In the genomic region with DNA sequence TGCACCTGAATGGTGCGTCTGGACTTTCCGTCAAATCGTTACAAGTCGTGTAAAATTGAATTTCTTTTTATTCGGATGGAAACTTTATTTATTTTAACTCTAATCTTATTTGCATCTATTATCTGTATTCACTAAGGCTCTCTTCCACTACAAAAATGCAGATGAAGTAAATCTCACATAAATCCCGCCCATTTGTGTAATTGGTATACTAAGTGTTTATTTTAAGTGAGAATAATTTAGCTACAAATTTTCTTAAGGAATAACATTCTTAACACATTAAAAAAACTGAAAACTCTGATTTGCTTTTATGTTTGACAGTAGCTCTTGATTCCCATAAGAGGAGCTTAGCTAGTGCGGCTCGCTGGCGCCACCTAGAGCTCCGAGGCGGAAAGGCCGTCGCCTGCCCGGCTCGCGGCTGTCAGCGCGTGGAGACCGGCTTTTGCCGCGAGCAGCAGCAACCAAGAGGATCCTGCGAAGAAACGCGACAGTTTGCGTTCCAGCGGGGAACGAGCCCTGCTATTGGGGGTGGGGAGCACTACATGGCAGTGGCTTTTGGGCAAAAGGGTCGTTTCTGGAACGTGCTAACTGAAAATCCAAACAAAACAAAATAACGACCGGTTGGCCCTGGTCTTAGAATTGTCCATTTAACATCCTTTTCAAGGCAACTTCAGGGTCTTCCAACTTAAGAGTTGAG, we compare ENCODE assay signal across 8 cellular contexts. TPM values are rescaled to one million over a fixed set of nuclear protein-coding genes. Genes with fewer than 3 reads are reported as not detected.
DNase-seq lines count a peak whose midpoint lies in the region; ATAC-seq, FAIRE-seq and TF ChIP-seq lines count a peak whose summit lies in the region.

No MANE protein-coding gene starts in this region.

- WGBS in K562 (ENCODE audit: insufficient coverage, low coverage, missing lambda C conversion rate) = 8% methylated on average over 31 of the region's 31 CpGs
- WGBS in smooth muscle cell (ENCODE audit: low lambda C conversion rate) = 1% methylated on average over 31 of the region's 31 CpGs

- 0 out of 2 replicates have a peak, but pooled peaks cover 6% of the 10 kb centered on the region for H3F3A ChIP-seq in GM23338 (replicated peaks; ENCODE audit: low read depth)
- H3F3A ChIP-seq in smooth muscle cell (ENCODE audit: low read depth) = peaks cover 5% of the 10 kb centered on the region

- TF ChIP-seq POLR2A in K562 (conservative IDR thresholded peaks at IDR 0.05) = no peak

- H3K4me1 ChIP-seq in GM23338 (ENCODE audit: insufficient read depth) (peaks cover 50% of the 10 kb centered on the region), K562 (replicated peaks in 1 of 2; ENCODE audit: control insufficient read depth in 2 of 2, insufficient read depth in 2 of 2, low read length in 2 of 2) (peaks cover 5 to 44% of the 10 kb centered on the region in 2 experiments; a peak in 3 of 5 replicates), iPS-15b (ENCODE audit: control insufficient read depth, insufficient read depth, low read length) (peaks cover 7% of the 10 kb centered on the region), smooth muscle cell (ENCODE audit: low read depth) (peaks cover 40% of the 10 kb centered on the region)

- H4K20me1 ChIP-seq in GM23338 (replicated peaks; ENCODE audit: insufficient read depth) = no peaks in the 10 kb centered on the region
- H4K20me1 ChIP-seq in K562 (replicated peaks; ENCODE audit: control insufficient read depth, insufficient read depth, low read length) = no peaks in the 10 kb centered on the region
- peaks cover 4% of the 10 kb centered on the region for H4K20me1 ChIP-seq in smooth muscle cell (ENCODE audit: low read depth)

- intact Hi-C loops in K562 (cut with micrococcal nuclease) = loop anchor here (1.0 to 10.0 kb wide), 6 partner anchors 183 to 1317 kb away; no protein-coding TSS in a partner anchor

- peak overlapping the region; percentile 71 for H3K4me3 Mint-ChIP-seq in GM23338

- DNase-seq in DMS153 treated with DMSO at 0.1 percent for 48 hours (lab: John Stamatoyannopoulos, UW; ENCODE audit: unreplicated experiment) (peak; percentile 79), GM23338 (ENCODE audit: low spot score) (peak; percentile 81), NCI-H1105 treated with DMSO at 0.1 percent for 48 hours (lab: John Stamatoyannopoulos, UW) (peak; percentile 82), K562 (ENCODE audit: extremely low read depth in 1 of 4, low spot score in 3 of 4) (peak; percentile 81 to 88 (median 84)), smooth muscle cell (lab: John Stamatoyannopoulos, UW; ENCODE audit: unreplicated experiment) (peak; percentile 71)

- no peak for TF ChIP-seq EP300 in K562 (IDR thresholded peaks at IDR 0.05; ENCODE audit: low read length)

- H3K4me1 Mint-ChIP-seq in GM23338 = peaks cover 54% of the 10 kb centered on the region

- H3K27me3 ChIP-seq in GM23338 (ENCODE audit: insufficient read depth) (peaks cover 97% of the 10 kb centered on the region), K562 (ENCODE audit: control insufficient read depth in 2 of 2, insufficient read depth in 2 of 2, low read length in 2 of 2) (peaks cover 0 to 18% of the 10 kb centered on the region in 2 experiments; a peak in 3 of 5 replicates), iPS-15b (ENCODE audit: control insufficient read depth, insufficient read depth, low read length) (peaks cover 88% of the 10 kb centered on the region), smooth muscle cell (ENCODE audit: low read depth) (peaks cover 100% of the 10 kb centered on the region)

- H3K9me3 ChIP-seq in K562 (replicated peaks; ENCODE audit: control insufficient read depth, insufficient read depth, low read depth, low read length) (no peaks in the 10 kb centered on the region), iPS-15b (ENCODE audit: control insufficient read depth, insufficient read depth, low read length) (no peaks in the 10 kb centered on the region), smooth muscle cell (replicated peaks; ENCODE audit: low read depth) (no peaks in the 10 kb centered on the region)

- BruUV-seq in K562 (replicated peaks; lab: Mats Ljungman, UMichigan) = no TSS peak

- H3K27ac ChIP-seq in GM23338 (ENCODE audit: low read depth) (no peak overlapping the region), K562 (ENCODE audit: extremely low read depth, low read depth, low read length) (no peak overlapping the region), smooth muscle cell (ENCODE audit: low read depth) (no peak overlapping the region)

- peak overlapping the region; percentile 66 for H3K4me3 ChIP-seq in GM23338
- no peak overlapping the region for H3K4me3 ChIP-seq in K562
- H3K4me3 ChIP-seq in iPS-15b (ENCODE audit: low read depth, low read length) = peak overlapping the region; percentile 66
- peak overlapping the region; percentile 26 for H3K4me3 ChIP-seq in smooth muscle cell

- H3K9ac ChIP-seq in K562 (ENCODE audit: insufficient read depth in 1 of 2, low read depth in 2 of 2, low read length in 2 of 2) = peak overlapping the region in 1 of 2 experiments; percentile 2; a peak in 2 of 4 replicates
- H3K9ac ChIP-seq in iPS-15b (ENCODE audit: low read depth, low read length) = no peak overlapping the region
- H3K9ac ChIP-seq in smooth muscle cell (ENCODE audit: low read depth) = no peak overlapping the region

- H3K27ac Mint-ChIP-seq in GM23338 = no peak overlapping the region

- peaks cover 5% of the 10 kb centered on the region; the same call in 1 of the 3 replicates for H3K36me3 Mint-ChIP-seq in GM23338 (ENCODE audit: low read depth)

- H3K4me2 ChIP-seq in GM23338 (peak overlapping the region; percentile 89), K562 (ENCODE audit: insufficient read depth, low read length) (peak overlapping the region; percentile 66), smooth muscle cell (peak overlapping the region; percentile 83)

- FAIRE-seq in TTC549 (lab: Jason Lieb, UNC) (peak; percentile 82), K562 (lab: Jason Lieb, UNC) (peak; percentile 93)

- in situ Hi-C loops in K562 (cut with MboI) = loop anchor here (10.0 kb wide), 2 partner anchors 297 to 767 kb away; no protein-coding TSS in a partner anchor

- CTCF ChIA-PET in K562 (lab: Yijun Ruan, JAX; ENCODE audit: low intra/inter-chr PET ratio) = interaction anchor here (0.6 to 5.2 kb wide), 12 partner anchors 158 to 1314 kb away, joined by 3 to 44 read pairs (median 4); no protein-coding TSS in a partner anchor

- peak; percentile 98 to 99 for TF ChIP-seq RAD21 in K562 (CRISPR knock-in tag; conservative IDR thresholded peaks at IDR 0.05 in 1 of 2, IDR thresholded peaks at IDR 0.05 in 1 of 2)

- peaks cover 7% of the 10 kb centered on the region; the same call in 2 of the 3 replicates for H3K9me3 Mint-ChIP-seq in GM23338

- peaks cover 90% of the 10 kb centered on the region for H3K27me3 Mint-ChIP-seq in GM23338 (ENCODE audit: insufficient read depth, low read depth, poor library complexity)

- H3K36me3 ChIP-seq in GM23338 (ENCODE audit: insufficient read depth) (no peaks in the 10 kb centered on the region), K562 (ENCODE audit: control insufficient read depth, insufficient read depth, low read length) (no peaks in the 10 kb centered on the region), iPS-15b (ENCODE audit: control insufficient read depth, insufficient read depth, low read length) (no peaks in the 10 kb centered on the region), smooth muscle cell (ENCODE audit: low read depth) (no peaks in the 10 kb centered on the region)

- POLR2A ChIA-PET in K562 (lab: Yijun Ruan, JAX) = interaction anchor here (0.9 kb wide), 2 partner anchors 9 to 15 kb away, joined by 3 to 6 read pairs; no protein-coding TSS in a partner anchor

- peak; percentile 30 for ATAC-seq in GM23338
- ATAC-seq in K562 = peak; percentile 79
- no peak for ATAC-seq in HG03469 (IDR thresholded peaks at IDR 0.05; ENCODE audit: unreplicated experiment)

- peak overlapping the region; percentile 18; the same call in 1 of the 2 replicates for H2AFZ ChIP-seq in GM23338
- H2AFZ ChIP-seq in K562 (ENCODE audit: low read depth, low read length) = peak overlapping the region; percentile 86
- no peak overlapping the region for H2AFZ ChIP-seq in smooth muscle cell (ENCODE audit: low read depth)

- H3K79me2 ChIP-seq in GM23338 (replicated peaks; ENCODE audit: insufficient read depth) (no peaks in the 10 kb centered on the region), K562 (ENCODE audit: control insufficient read depth, insufficient read depth, low read length) (no peaks in the 10 kb centered on the region), smooth muscle cell (ENCODE audit: low read depth) (no peaks in the 10 kb centered on the region)

- no peaks in the 10 kb centered on the region for H3K9me1 ChIP-seq in K562 (ENCODE audit: control insufficient read depth, insufficient read depth, low read length)

- TF ChIP-seq CTCF in GM23338 (conservative IDR thresholded peaks at IDR 0.05; ENCODE audit: low read depth in 2 of 2) (peak; percentile 95 to 99), K562 (IDR thresholded peaks at IDR 0.05 in 2 of 3, conservative IDR thresholded peaks at IDR 0.05 in 1 of 3; ENCODE audit: insufficient read depth in 2 of 3, low read depth in 1 of 3, low read length in 3 of 3) (peak; percentile 96 to 99 (median 97)), smooth muscle cell (IDR thresholded peaks at IDR 0.05; ENCODE audit: borderline replicate concordance, insufficient read depth, poor library complexity, severe bottlenecking) (peak; percentile 98)

- no peaks in the 10 kb centered on the region for H3K9me2 ChIP-seq in GM23338 (ENCODE audit: insufficient read depth)

RNA-seq across cellular contexts. Expression of gene SP9, which starts 6.7 kb away (rescaled TPM):
- total RNA-seq in GM23338 (2014; rRNA removed; shearing (Covaris generic)) = 0.12 and 0.49 TPM in 2 replicates
- 0.14 TPM in 1 of 2 replicates, not detected in the other for polyA plus RNA-seq in GM23338 (2016; fragmentation: Nextera tagmentation; extraction: Ambion mirVana)
- 0.67 and 0.83 TPM in 2 replicates for total RNA-seq in K562 (2011; cell fraction: chromatin; rRNA removed; ENCODE audit: low replicate concordance)
- 0.66 and 0.67 TPM in 2 replicates for total RNA-seq in K562 (2011; cell fraction: nucleolus; rRNA removed)
- total RNA-seq in K562 (2011; cell fraction: nucleoplasm; rRNA removed) = 0.44 and 0.84 TPM in 2 replicates
- total RNA-seq in K562 (2014; rRNA removed) = 0.05 and 0.41 TPM in 2 replicates
- total RNA-seq in K562 (2014; rRNA removed; fragmentation: Illumina TruSeq; extraction: Trizol) = 0.06 TPM in 1 of 2 replicates, not detected in the other
- total RNA-seq in K562 (2015; rRNA removed; fragmentation: Illumina TruSeq; extraction: Trizol) = 0.04 TPM in 1 of 2 replicates, not detected in the other
- 0.18 and 0.20 TPM in 2 replicates for total RNA-seq in K562 (2021)
- 0.15 and 0.23 TPM in 2 replicates for polyA plus RNA-seq in K562 (2011; rRNA removed)
- polyA plus RNA-seq in K562 (2011; cell fraction: cytosol; rRNA removed) = 0.32 and 0.55 TPM in 2 replicates
- polyA plus RNA-seq in K562 (2011; cell fraction: nucleus; rRNA removed) = 1.1 and 1.2 TPM in 2 replicates
- polyA plus RNA-seq in K562 (2012) = 0.09 and 0.14 TPM in 2 replicates
- polyA plus RNA-seq in K562 (2014; fragmentation: Illumina TruSeq; extraction: Trizol) = 0.07 TPM in 2 replicates
- not detected for polyA plus RNA-seq in K562 (2014; fragmentation: Nextera tagmentation; extraction: Ambion mirVana)
- 0.20 and 0.23 TPM in 2 replicates for polyA plus RNA-seq in K562 (2014; rRNA removed)
- 0.12 TPM in 1 of 2 replicates, not detected in the other for polyA minus RNA-seq in K562 (2011; rRNA and poly(A)+ RNA removed)
- 0.29 and 0.82 TPM in 2 replicates for polyA minus RNA-seq in K562 (2011; cell fraction: cytosol; rRNA and poly(A)+ RNA removed)
- polyA minus RNA-seq in K562 (2011; cell fraction: nucleus; rRNA and poly(A)+ RNA removed) = 0.81 and 1.9 TPM in 2 replicates
- 0.49 and 0.63 TPM in 2 replicates for total RNA-seq in smooth muscle cell
- 0.17 and 0.26 TPM in 2 replicates for polyA plus RNA-seq in smooth muscle cell

RNA-seq across cellular contexts. Expression of gene SCRN3, which starts 54.1 kb away (rescaled TPM):
- 8.1 and 9.6 TPM in 2 replicates for total RNA-seq in GM23338 (2014; rRNA removed; shearing (Covaris generic))
- 10.0 and 12.3 TPM in 2 replicates for polyA plus RNA-seq in GM23338 (2016; fragmentation: Nextera tagmentation; extraction: Ambion mirVana)
- total RNA-seq in K562 (2011; cell fraction: chromatin; rRNA removed; ENCODE audit: low replicate concordance) = 9.2 and 17.7 TPM in 2 replicates
- total RNA-seq in K562 (2011; cell fraction: nucleolus; rRNA removed) = 7.5 and 8.5 TPM in 2 replicates
- 12.6 and 16.1 TPM in 2 replicates for total RNA-seq in K562 (2011; cell fraction: nucleoplasm; rRNA removed)
- 14.0 and 21.8 TPM in 2 replicates for total RNA-seq in K562 (2014; rRNA removed)
- 20.6 and 23.5 TPM in 2 replicates for total RNA-seq in K562 (2014; rRNA removed; fragmentation: Illumina TruSeq; extraction: Trizol)
- 20.0 and 20.4 TPM in 2 replicates for total RNA-seq in K562 (2015; rRNA removed; fragmentation: Illumina TruSeq; extraction: Trizol)
- total RNA-seq in K562 (2021) = 15.3 and 20.3 TPM in 2 replicates
- polyA plus RNA-seq in K562 (2011; rRNA removed) = 12.6 and 18.1 TPM in 2 replicates
- polyA plus RNA-seq in K562 (2011; cell fraction: cytosol; rRNA removed) = 4.9 and 8.2 TPM in 2 replicates
- polyA plus RNA-seq in K562 (2011; cell fraction: nucleus; rRNA removed) = 8.8 TPM in 2 replicates
- polyA plus RNA-seq in K562 (2012) = 17.9 and 21.3 TPM in 2 replicates
- 14.2 and 16.9 TPM in 2 replicates for polyA plus RNA-seq in K562 (2014; fragmentation: Illumina TruSeq; extraction: Trizol)
- 10 to 100 TPM in 1 of 2 experiments, 1 to 10 TPM in 1; 7.7 to 11.0 TPM for polyA plus RNA-seq in K562 (2014; fragmentation: Nextera tagmentation; extraction: Ambion mirVana)
- 20.2 and 21.3 TPM in 2 replicates for polyA plus RNA-seq in K562 (2014; rRNA removed)
- polyA minus RNA-seq in K562 (2011; rRNA and poly(A)+ RNA removed) = 20.1 and 22.1 TPM in 2 replicates
- 8.8 and 9.4 TPM in 2 replicates for polyA minus RNA-seq in K562 (2011; cell fraction: cytosol; rRNA and poly(A)+ RNA removed)
- polyA minus RNA-seq in K562 (2011; cell fraction: nucleus; rRNA and poly(A)+ RNA removed) = 10.8 and 18.3 TPM in 2 replicates
- 27.2 and 27.8 TPM in 2 replicates for total RNA-seq in smooth muscle cell
- 9.8 and 19.1 TPM in 2 replicates for polyA plus RNA-seq in smooth muscle cell
